In genomic region chr19:3626473-3627350, GRCh38 we compare ENCODE assay signal across 8 cellular contexts. TPM values are rescaled to one million over a fixed set of nuclear protein-coding genes. Genes with fewer than 3 reads are reported as not detected.
DNase-seq lines count a peak whose midpoint lies in the region; ATAC-seq and TF ChIP-seq lines count a peak whose summit lies in the region.

Gene CACTIN (minus strand): TSS chr19:3626790. CDS start chr19:3626762, 28 bp downstream.

- H4K91ac ChIP-seq in trophoblast cell (ENCODE audit: low read depth, low read length), result peak within 1 kb of the TSS; percentile 96

- intact Hi-C loops in adrenal gland (cut with DNase I) (loop anchor here in 1 of 2 donors (10.0 kb wide), 1 partner anchor 312 kb away; no protein-coding TSS in a partner anchor), cardiac septum (cut with DNase I) (no loop called here), transverse colon (cut with DNase I; ENCODE audit: low total_unique reads) (no loop called here)

- peak within 1 kb of the TSS; percentile 86 for H2AFZ ChIP-seq in trophoblast cell (ENCODE audit: insufficient read depth, low read length, poor library complexity)

- in situ Hi-C loops in transverse colon (cut with MboI; ENCODE audit: low pct_ligation_motif_present in 1 of 4, low pct_unique_long_range_greater_than_20kb in 1 of 4, low sequenced_read_pairs in 3 of 4), result no loop called here

- H3K27me3 ChIP-seq in adrenal gland (no peaks in the 10 kb centered on the region), trophoblast cell (ENCODE audit: insufficient read depth, low read length) (no peaks in the 10 kb centered on the region), transverse colon (no peaks in the 10 kb centered on the region)

- DNase-seq in GM12864 (ENCODE audit: low read depth) (peak; percentile 93), NCI-H146 (lab: John Stamatoyannopoulos, UW) (peak; percentile 97), T-helper 1 cell (peak; percentile 96 to 99 (median 98)), adrenal gland (peak; percentile 98 to 99 (median 99)), cardiac septum (ENCODE audit: low spot score) (peak; percentile 99), trophoblast cell (peak; percentile 96 to 99), transverse colon (peak; percentile 99)

- H2BK12ac ChIP-seq in trophoblast cell (ENCODE audit: low read length), result no peak within 1 kb of the TSS

- H3K4me2 ChIP-seq in trophoblast cell (ENCODE audit: low read length), result peak within 1 kb of the TSS; percentile 95

- H2BK120ac ChIP-seq in trophoblast cell (ENCODE audit: insufficient read depth, low read length, poor library complexity), result peak within 1 kb of the TSS; percentile 93

- H3K4me3 ChIP-seq in GM12864 (ENCODE audit: low read depth, low read length) (peak within 1 kb of the TSS; percentile 79), adrenal gland (peak within 1 kb of the TSS; percentile 68 to 96 (median 82)), trophoblast cell (ENCODE audit: low read depth, low read length) (peak within 1 kb of the TSS; percentile 94), transverse colon (peak within 1 kb of the TSS; percentile 91 to 99 (median 97))

- WGBS in adrenal gland, 4 donors, result 0% methylated on average over 29 to 80 of the region's 80 CpGs
- WGBS in trophoblast cell (ENCODE audit: extremely low coverage, insufficient coverage, insufficient read length), result no CpG with 5 or more reads among the region's 80 CpGs
- WGBS in transverse colon (ENCODE audit: low coverage in 1 of 2), 2 donors, result 1% methylated on average over 70 of the region's 80 CpGs; no CpG with 5 or more reads in 1 of the 2 donors

- H4K8ac ChIP-seq in trophoblast cell (ENCODE audit: low read depth, low read length), result peak within 1 kb of the TSS; percentile 94

- ATAC-seq in HG02798 (IDR thresholded peaks at IDR 0.05; ENCODE audit: poor library complexity, unreplicated experiment), result peak; percentile 93

- peaks cover 10% of the 10 kb centered on the region for H3K79me2 ChIP-seq in trophoblast cell (ENCODE audit: control insufficient read depth, insufficient read depth, low read length, poor library complexity)

- H3K36me3 ChIP-seq in adrenal gland (replicated peaks in 1 of 2), result peaks cover 0 to 11% of the 10 kb centered on the region in 2 donors
- peaks cover 27 to 31% of the 10 kb centered on the region in 2 experiments for H3K36me3 ChIP-seq in trophoblast cell (ENCODE audit: control insufficient read depth in 1 of 2, insufficient read depth in 2 of 2, low read length in 2 of 2)
- no peaks in the 10 kb centered on the region for H3K36me3 ChIP-seq in transverse colon

- H3K27ac ChIP-seq in adrenal gland, result peak within 1 kb of the TSS; percentile 78 to 96 (median 91)
- H3K27ac ChIP-seq in trophoblast cell (ENCODE audit: low read depth, low read length), result peak within 1 kb of the TSS; percentile 82
- H3K27ac ChIP-seq in transverse colon, result peak within 1 kb of the TSS; percentile 86 to 96 (median 92)

- no peak for TF ChIP-seq EP300 in transverse colon (IDR thresholded peaks at IDR 0.05; ENCODE audit: low read depth)

- peaks cover 6 to 22% of the 10 kb centered on the region in 2 donors for H3K4me1 ChIP-seq in adrenal gland (replicated peaks in 1 of 2)
- H3K4me1 ChIP-seq in trophoblast cell (ENCODE audit: control insufficient read depth in 1 of 2, insufficient read depth in 2 of 2, low read length in 2 of 2), result peaks cover 9 to 11% of the 10 kb centered on the region in 2 experiments
- H3K4me1 ChIP-seq in transverse colon, result peaks cover 14 to 24% (median 17%) of the 10 kb centered on the region in 4 donors

- H3K9ac ChIP-seq in trophoblast cell (ENCODE audit: low read length), result peak within 1 kb of the TSS; percentile 95

- H3K18ac ChIP-seq in trophoblast cell (ENCODE audit: low read length), result peak within 1 kb of the TSS; percentile 90

- H3K9me3 ChIP-seq in adrenal gland (replicated peaks in 1 of 3), result no peaks in the 10 kb centered on the region
- H3K9me3 ChIP-seq in trophoblast cell (ENCODE audit: insufficient read depth, low read depth, low read length), result no peaks in the 10 kb centered on the region
- no peaks in the 10 kb centered on the region for H3K9me3 ChIP-seq in transverse colon

- H4K12ac ChIP-seq in trophoblast cell (ENCODE audit: low read depth, low read length), result peak within 1 kb of the TSS; percentile 78

- no peak for TF ChIP-seq CTCF in GM12864 (IDR thresholded peaks at IDR 0.05; ENCODE audit: low read depth, low read length, missing control alignments)
- no peak for TF ChIP-seq CTCF in adrenal gland (IDR thresholded peaks at IDR 0.05)
- no peak for TF ChIP-seq CTCF in transverse colon (IDR thresholded peaks at IDR 0.05)

- peak within 1 kb of the TSS; percentile 8 for H3K23ac ChIP-seq in trophoblast cell (ENCODE audit: low read length)

- TF ChIP-seq POLR2A in adrenal gland (IDR thresholded peaks at IDR 0.05) (peak; percentile 66 to 80), transverse colon (IDR thresholded peaks at IDR 0.05) (peak; percentile 79)

- peak within 1 kb of the TSS; percentile 68 for H2AK5ac ChIP-seq in trophoblast cell (ENCODE audit: low read length)

- peak within 1 kb of the TSS; percentile 81 for H3K14ac ChIP-seq in trophoblast cell (ENCODE audit: low read length)

- peak within 1 kb of the TSS; percentile 77 for H3K4ac ChIP-seq in trophoblast cell (ENCODE audit: low read depth, low read length)

- H3K79me1 ChIP-seq in trophoblast cell (ENCODE audit: low read length), result peaks cover 5% of the 10 kb centered on the region

- peak within 1 kb of the TSS; percentile 94 for H2BK5ac ChIP-seq in trophoblast cell (ENCODE audit: low read depth, low read length, poor library complexity)

RNA-seq across cellular contexts. Expression of gene CACTIN, which starts in this region (rescaled TPM):
- total RNA-seq in adrenal gland (10 to 100 TPM; 13.3 to 78.4 (median 23.2) TPM), cardiac septum (10.7 TPM), transverse colon (10 to 100 TPM; 21.9 to 88.4 (median 53.0) TPM)
- polyA plus RNA-seq in adrenal gland, result 10 to 100 TPM in 2 of 3 donors, 1 to 10 TPM in 1; 5.0 to 39.0 (median 21.9) TPM
- polyA plus RNA-seq in trophoblast cell (2013), result 25.6 and 26.4 TPM in 2 replicates

Comparison
In these comparisons a context has a peak if more than half of its experiments do, and no peak if none do; other contexts are left out.
1. Peak in every context shown above with its lines: DNase-seq, ATAC-seq, H3K4me3 ChIP-seq and H3K27ac ChIP-seq.